1 cellular context compared by ENCODE assay signal in genomic region chr5:148393390-148393741, GRCh38.
TF ChIP-seq lines count a peak whose summit lies in the region.

No MANE protein-coding gene starts in this region.

TF ChIP-seq in IMR-90, 13 proteins besides CTCF, POLR2A, EP300 and RAD21:
- no peak for TF ChIP-seq CEBPB (IDR thresholded peaks at IDR 0.05; ENCODE audit: low read depth, low read length)
- no peak for TF ChIP-seq SMC3 (IDR thresholded peaks at IDR 0.05; ENCODE audit: low read depth, low read length)
- TF ChIP-seq FOS (IDR thresholded peaks at IDR 0.05; ENCODE audit: low read depth, low read length), result no peak
- no peak for TF ChIP-seq ELK1 (IDR thresholded peaks at IDR 0.05; ENCODE audit: borderline replicate concordance, low read depth, low read length)
- TF ChIP-seq NFE2L2 (IDR thresholded peaks at IDR 0.05; ENCODE audit: low read depth, low read length), result no peak
- TF ChIP-seq MXI1 (IDR thresholded peaks at IDR 0.05; ENCODE audit: borderline replicate concordance, low read depth, low read length), result no peak
- TF ChIP-seq MAZ (IDR thresholded peaks at IDR 0.05; ENCODE audit: borderline replicate concordance, low read depth, low read length), result no peak
- TF ChIP-seq CHD1 (IDR thresholded peaks at IDR 0.05; ENCODE audit: low read depth, low read length), result no peak
- TF ChIP-seq USF2 (IDR thresholded peaks at IDR 0.05; ENCODE audit: low read depth, low read length), result no peak
- no peak for TF ChIP-seq BHLHE40 (IDR thresholded peaks at IDR 0.05; ENCODE audit: low read depth, low read length)
- TF ChIP-seq RCOR1 (IDR thresholded peaks at IDR 0.05; ENCODE audit: insufficient replicate concordance, low read length), result no peak
TF ChIP-seq in IMR-90: peak in this region for 0.
